In genomic region chr16:30534368-30535105, GRCh38 we compare ENCODE assay signal across 8 cellular contexts. TPM values are rescaled to one million over a fixed set of nuclear protein-coding genes. Genes with fewer than 3 reads are reported as not detected.
DNase-seq lines count a peak whose midpoint lies in the region; ATAC-seq, FAIRE-seq and TF ChIP-seq lines count a peak whose summit lies in the region.

TSS of gene ZNF747 (minus strand) at chr16:30534858. CDS start at chr16:30534679, 179 bp downstream.

- peaks cover 43% of the 10 kb centered on the region for H3K4me1 Mint-ChIP-seq in CD4-positive, alpha-beta T cell (ENCODE audit: low read depth)

- H3K9me3 ChIP-seq in CD4-positive, alpha-beta T cell (ENCODE audit: control insufficient read depth, low read length): no peaks in the 10 kb centered on the region
- H3K9me3 ChIP-seq in OCI-LY3 (ENCODE audit: insufficient read depth, low read length) (no peaks in the 10 kb centered on the region), endothelial cell of umbilical vein (replicated peaks; ENCODE audit: control insufficient read depth, insufficient read depth, low read length) (no peaks in the 10 kb centered on the region), mononuclear cell (ENCODE audit: low read depth, low read length) (no peaks in the 10 kb centered on the region)

- no peaks in the 10 kb centered on the region for H4K20me1 ChIP-seq in OCI-LY3 (ENCODE audit: insufficient read depth, low read length)
- no peaks in the 10 kb centered on the region for H4K20me1 ChIP-seq in endothelial cell of umbilical vein (replicated peaks; ENCODE audit: control insufficient read depth, extremely low read depth, insufficient read depth, low read length)

- no peaks in the 10 kb centered on the region for H3K27me3 Mint-ChIP-seq in CD4-positive, alpha-beta T cell

- peak; percentile 90 for FAIRE-seq in endothelial cell of umbilical vein (lab: Jason Lieb, UNC)

- DNase-seq in CD4-positive, alpha-beta T cell: peak; percentile 88 to 93 (median 90)
- DNase-seq in HuH-7.5 (ENCODE audit: low spot score): peak; percentile 81
- DNase-seq in activated T-cell treated with anti-CD3 and anti-CD28 coated beads for 1 hour (ENCODE audit: low read depth): peak; percentile 92
- DNase-seq in endothelial cell of umbilical vein (ENCODE audit: low read depth, low spot score): peak; percentile 86
- DNase-seq in stimulated activated CD8-positive, alpha-beta memory T cell treated with anti-CD3 and anti-CD28 coated beads, Interleukin-2, amount 100 ng/mL, for 48 hours (ENCODE audit: low read depth in 2 of 2): peak; percentile 86 to 88

- BruUV-seq in endothelial cell of umbilical vein (replicated peaks; lab: Mats Ljungman, UMichigan): TSS peak; percentile 24

- H3K4me2 ChIP-seq in OCI-LY3 (ENCODE audit: low read length) (peak within 1 kb of the TSS; percentile 94), endothelial cell of umbilical vein (ENCODE audit: insufficient read depth, low read length) (peak within 1 kb of the TSS; percentile 78)

- no peaks in the 10 kb centered on the region for H3K9me1 ChIP-seq in endothelial cell of umbilical vein (replicated peaks; ENCODE audit: control insufficient read depth, extremely low read depth, insufficient read depth, low read length)

- dilution Hi-C loops in endothelial cell of umbilical vein (cut with MboI; ENCODE audit: extremely low pct_ligation_motif_present, low sequenced_read_pairs): no loop called here

- TF ChIP-seq POLR2A in endothelial cell of umbilical vein (IDR thresholded peaks at IDR 0.05; ENCODE audit: low read depth, low read length): peak; percentile 76

- H3K9me3 Mint-ChIP-seq in CD4-positive, alpha-beta T cell: no peaks in the 10 kb centered on the region

- H3K27me3 ChIP-seq in CD4-positive, alpha-beta T cell (ENCODE audit: control insufficient read depth, insufficient read depth, low read length): no peaks in the 10 kb centered on the region
- H3K27me3 ChIP-seq in OCI-LY3 (ENCODE audit: low read depth, low read length) (no peaks in the 10 kb centered on the region), endothelial cell of umbilical vein (ENCODE audit: control insufficient read depth in 2 of 2, insufficient read depth in 2 of 2, low read length in 2 of 2) (no peaks in the 10 kb centered on the region), mononuclear cell (ENCODE audit: insufficient read depth, low read length) (no peaks in the 10 kb centered on the region)

- H3K36me3 ChIP-seq in OCI-LY3 (replicated peaks; ENCODE audit: low read depth, low read length) (peaks cover 4% of the 10 kb centered on the region), endothelial cell of umbilical vein (ENCODE audit: control insufficient read depth in 2 of 2, extremely low read depth in 1 of 2, insufficient read depth in 2 of 2, low read length in 2 of 2) (peaks cover 0 to 2% of the 10 kb centered on the region in 2 experiments)

- H3K4me3 Mint-ChIP-seq in CD4-positive, alpha-beta T cell: peak within 1 kb of the TSS; percentile 94

- H3K27ac Mint-ChIP-seq in CD4-positive, alpha-beta T cell: peak within 1 kb of the TSS; percentile 99

- H3K79me2 ChIP-seq in OCI-LY3 (ENCODE audit: low read length) (peaks cover 27% of the 10 kb centered on the region), endothelial cell of umbilical vein (ENCODE audit: control insufficient read depth, insufficient read depth, low read length) (peaks cover 2% of the 10 kb centered on the region)

- ATAC-seq in CD4-positive, alpha-beta T cell (ENCODE audit: poor library complexity): peak; percentile 80
- peak; percentile 73 for ATAC-seq in GM19463 (IDR thresholded peaks at IDR 0.05; ENCODE audit: unreplicated experiment)

- POLR2A ChIA-PET in CD4-positive, alpha-beta T cell (lab: Charles Lee): interaction anchor here (1.0 to 3.6 kb wide), 31 partner anchors 9 to 443 kb away, joined by 3 to 116 read pairs (median 7); partner anchors contain the start of genes DCTPP1, FBRS, PRR14 and SEPTIN1
- POLR2A ChIA-PET in endothelial cell of umbilical vein (lab: Charles Lee): interaction anchor here (0.7 to 1.8 kb wide), 2 partner anchors 23 to 483 kb away, joined by 3 to 13 read pairs; partner anchors contain the start of gene ZNF764

- TF ChIP-seq CTCF in CD4-positive, alpha-beta T cell (IDR thresholded peaks at IDR 0.05): no peak
- TF ChIP-seq CTCF in OCI-LY3 (IDR thresholded peaks at IDR 0.05; ENCODE audit: low read depth, low read length) (0 out of 2 replicates have a peak, but pooled peaks have one; percentile 4), endothelial cell of umbilical vein (IDR thresholded peaks at IDR 0.05; ENCODE audit: extremely low read depth in 1 of 2, insufficient read depth in 1 of 2, low read depth in 1 of 2, low read length in 2 of 2) (no peak)

- H3K4me3 ChIP-seq in OCI-LY3 (ENCODE audit: low read length): peak within 1 kb of the TSS; percentile 92
- H3K4me3 ChIP-seq in endothelial cell of umbilical vein (replicated peaks in 1 of 3; ENCODE audit: insufficient read depth in 1 of 3, low read depth in 1 of 3, low read length in 3 of 3): peak within 1 kb of the TSS; percentile 62 to 76 (median 67)
- H3K4me3 ChIP-seq in mononuclear cell (ENCODE audit: low read length): peak within 1 kb of the TSS; percentile 65

- peak within 1 kb of the TSS; percentile 89 for H2AFZ ChIP-seq in OCI-LY3 (ENCODE audit: low read depth, low read length)
- H2AFZ ChIP-seq in endothelial cell of umbilical vein (ENCODE audit: low read depth, low read length): peak within 1 kb of the TSS; percentile 98

- intact Hi-C loops in CD4-positive, alpha-beta T cell (cut with DNase I, micrococcal nuclease): loop anchor here (1.0 to 5.0 kb wide), 11 partner anchors 16 to 104 kb away; partner anchors contain the start of genes DCTPP1 (in 1 of the 2), SEPHS2 (in 1 of the 2), ZNF689 (in 1 of the 2) and ZNF764 (in 1 of the 2)
- intact Hi-C loops in endothelial cell of umbilical vein (cut with micrococcal nuclease): loop anchor here (1.0 to 2.0 kb wide), 2 partner anchors 24 to 90 kb away; partner anchors contain the start of genes SEPHS2 and ZNF764

- H3K9ac ChIP-seq in OCI-LY3 (ENCODE audit: low read length) (peak within 1 kb of the TSS; percentile 96), endothelial cell of umbilical vein (replicated peaks; ENCODE audit: extremely low read depth, insufficient read depth, low read length) (peak within 1 kb of the TSS; percentile 90)

- peak within 1 kb of the TSS; percentile 85 for H3K27ac ChIP-seq in CD4-positive, alpha-beta T cell (ENCODE audit: low read depth, low read length)
- H3K27ac ChIP-seq in OCI-LY3 (ENCODE audit: low read length): peak within 1 kb of the TSS; percentile 76
- H3K27ac ChIP-seq in endothelial cell of umbilical vein (ENCODE audit: insufficient read depth, low read depth, low read length): peak within 1 kb of the TSS; percentile 76

- peaks cover 11% of the 10 kb centered on the region for H3K4me1 ChIP-seq in OCI-LY3 (ENCODE audit: low read length)
- peaks cover 14% of the 10 kb centered on the region for H3K4me1 ChIP-seq in endothelial cell of umbilical vein (ENCODE audit: control insufficient read depth, extremely low read depth, insufficient read depth, low read length)
- H3K4me1 ChIP-seq in mononuclear cell (ENCODE audit: insufficient read depth, low read length): peaks cover 30% of the 10 kb centered on the region

- CTCF ChIA-PET in CD4-positive, alpha-beta T cell (lab: Charles Lee): interaction anchor here (1.0 to 4.2 kb wide), 13 partner anchors 10 to 124 kb away, joined by 4 to 68 read pairs (median 9); partner anchors contain the start of genes DCTPP1, FBRS, ZNF688 and ZNF689
- CTCF ChIA-PET in endothelial cell of umbilical vein (lab: Charles Lee): interaction anchor here (0.6 to 2.8 kb wide), 15 partner anchors 7 to 119 kb away, joined by 3 to 30 read pairs (median 6); partner anchors contain the start of genes DCTPP1, ZNF689 and ZNF764

- peaks cover 28% of the 10 kb centered on the region for H3K36me3 Mint-ChIP-seq in CD4-positive, alpha-beta T cell (ENCODE audit: low read depth)

TF ChIP-seq in endothelial cell of umbilical vein, 7 proteins besides CTCF, POLR2A, EP300 and RAD21:
- TF ChIP-seq MYC (IDR thresholded peaks at IDR 0.05; ENCODE audit: low read depth, low read length) (no peak), EZH2 (IDR thresholded peaks at IDR 0.05; ENCODE audit: borderline replicate concordance, low read depth, low read length, severe bottlenecking) (no peak), FOS (IDR thresholded peaks at IDR 0.05; ENCODE audit: borderline replicate concordance, insufficient read depth, low read length) (peak; percentile 6), JUN (IDR thresholded peaks at IDR 0.05; ENCODE audit: borderline replicate concordance, insufficient read depth, insufficient read length, low read depth) (no peak), POLR2AphosphoS5 (IDR thresholded peaks at IDR 0.05; ENCODE audit: insufficient read depth, low read depth, low read length) (peak; percentile 73), MAX (IDR thresholded peaks at IDR 0.05; ENCODE audit: insufficient read depth, insufficient read length) (no peak)

RNA-seq across cellular contexts. Expression of gene ZNF747, which starts in this region (rescaled TPM):
- total RNA-seq in CD4-positive, alpha-beta T cell: 1 to 10 TPM; 6.3 to 6.7 TPM
- total RNA-seq in endothelial cell of umbilical vein: 7.2 and 8.6 TPM in 2 replicates
- 6.4 and 7.0 TPM in 2 replicates for polyA plus RNA-seq in endothelial cell of umbilical vein
- polyA plus RNA-seq in endothelial cell of umbilical vein (2011; cell fraction: cytosol; rRNA removed): 4.4 and 5.2 TPM in 2 replicates
- 3.4 and 3.9 TPM in 2 replicates for polyA plus RNA-seq in endothelial cell of umbilical vein (2011; cell fraction: nucleus; rRNA removed)
- polyA plus RNA-seq in endothelial cell of umbilical vein (2012): 2.3 and 3.0 TPM in 2 replicates
- polyA minus RNA-seq in endothelial cell of umbilical vein: 4.7 and 5.0 TPM in 2 replicates
- polyA minus RNA-seq in endothelial cell of umbilical vein (2011; cell fraction: cytosol; rRNA and poly(A)+ RNA removed): 6.6 TPM
- 4.0 and 4.6 TPM in 2 replicates for polyA minus RNA-seq in endothelial cell of umbilical vein (2011; cell fraction: nucleus; rRNA and poly(A)+ RNA removed)
- 6.0 TPM for total RNA-seq in mononuclear cell

Comparison
In these comparisons a context has a peak if more than half of its experiments do, and no peak if none do; other contexts are left out.
1. Peak in every context shown above with its lines: DNase-seq, ATAC-seq, H3K4me3 ChIP-seq and H3K27ac ChIP-seq.